25 cellular contexts compared by ENCODE assay signal in the genomic region with DNA sequence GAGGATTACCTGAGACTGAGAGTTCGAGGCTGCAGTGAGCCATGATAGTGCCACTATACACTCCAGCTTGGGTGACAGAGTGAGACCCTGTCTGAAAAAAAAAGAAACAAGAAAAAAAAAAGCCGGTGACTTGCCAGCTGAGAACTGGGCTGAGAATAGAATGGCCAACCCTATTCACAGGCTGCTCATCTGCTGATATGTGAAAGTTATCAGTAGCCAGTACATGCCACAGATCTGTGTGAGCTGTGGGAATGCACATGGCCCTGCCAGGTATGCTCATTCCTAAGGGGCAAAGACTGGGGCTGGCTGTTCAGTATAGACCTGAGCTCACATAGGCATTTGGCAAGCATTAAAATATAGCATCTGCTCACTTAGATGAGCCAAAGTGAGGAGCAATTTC. TPM values are rescaled to one million over a fixed set of nuclear protein-coding genes. Genes with fewer than 3 reads are reported as not detected.
"Had no signal": no experiment of that assay in that cellular context is flagged by ENCODE, and none has a peak within 500 bp of the region (broad histone marks: within the 10 kb centered on the region; RNA-seq: fewer than 3 reads in every experiment).

No MANE protein-coding gene starts in this region.

- H3K4me2 ChIP-seq: neural progenitor cell had no signal

- H3K36me3 ChIP-seq: neural progenitor cell, right lobe of liver, suprapubic skin, transverse colon, upper lobe of right lung, uterus had no signal

- H3K4me1 ChIP-seq: neural progenitor cell, parathyroid adenoma, right lobe of liver, upper lobe of right lung, uterus had no signal

- H3K9me3 ChIP-seq: esophagus squamous epithelium, mucosa of descending colon, right lobe of liver, suprapubic skin, transverse colon, upper lobe of right lung, uterus had no signal

- H3K36me3 Mint-ChIP-seq: naive B cell; natural killer cell treated with Interleukin-12 subunit alpha and Interleukin-12 subunit beta and Interleukin-15 and Interleukin-18, amount 100 ng/mL, for 72 hours had no signal

- DNase-seq: dorsolateral prefrontal cortex; effector CD4-positive, alpha-beta T cell; esophagus squamous epithelium; mesenchymal stem cell; mucosa of descending colon; naive B cell; right lobe of liver; small intestine; stimulated activated CD4-positive, alpha-beta T cell treated with anti-CD3 and anti-CD28 coated beads, Interleukin-12 subunit alpha, Interleukin-12 subunit beta, amount 100 ng/mL, for 4 hours; stimulated activated CD4-positive, alpha-beta T cell treated with anti-CD3 and anti-CD28 coated beads, Interleukin-1b, Interleukin-23, amount 100 ng/mL, for 48 hours; stimulated activated CD4-positive, alpha-beta T cell treated with anti-CD3 and anti-CD28 coated beads, Interleukin-4, amount 100 ng/mL, for 1 hour; stimulated activated CD8-positive, alpha-beta memory T cell treated with anti-CD3 and anti-CD28 coated beads, Interleukin-4, amount 100 ng/mL, for 48 hours; stimulated activated naive CD4-positive, alpha-beta T cell; stimulated activated naive CD8-positive, alpha-beta T cell treated with anti-CD3 and anti-CD28 coated beads, Interleukin-15, amount 100 ng/mL, for 72 hours; transverse colon; upper lobe of right lung; uterus had no signal

- H3K9ac ChIP-seq: neural progenitor cell, parathyroid adenoma had no signal

- H3K27ac ChIP-seq: dorsolateral prefrontal cortex, neural progenitor cell, parathyroid adenoma, right lobe of liver, suprapubic skin, transverse colon, upper lobe of right lung, uterus had no signal

- H3K79me2 ChIP-seq: parathyroid adenoma had no signal

- H3K4me3 Mint-ChIP-seq: mesothelial cell of epicardium; natural killer cell treated with Interleukin-12 subunit alpha and Interleukin-12 subunit beta and Interleukin-15 and Interleukin-18, amount 100 ng/mL, for 72 hours; neural progenitor cell; stimulated activated naive CD8-positive, alpha-beta T cell treated with anti-CD3 and anti-CD28 coated beads, Interleukin-15, amount 100 ng/mL, for 72 hours had no signal

- H3K9me3 Mint-ChIP-seq: mesothelial cell of epicardium; naive B cell; natural killer cell treated with Interleukin-12 subunit alpha and Interleukin-12 subunit beta and Interleukin-15 and Interleukin-18, amount 100 ng/mL, for 72 hours; stimulated activated naive CD8-positive, alpha-beta T cell treated with anti-CD3 and anti-CD28 coated beads, Interleukin-15, amount 100 ng/mL, for 72 hours had no signal

- H3K4me3 ChIP-seq: dorsolateral prefrontal cortex, esophagus squamous epithelium, lung, mucosa of descending colon, neural progenitor cell, right lobe of liver, suprapubic skin, transverse colon, upper lobe of right lung, uterus had no signal

- H3K27me3 Mint-ChIP-seq: naive B cell; natural killer cell treated with Interleukin-12 subunit alpha and Interleukin-12 subunit beta and Interleukin-15 and Interleukin-18, amount 100 ng/mL, for 72 hours; progenitor cell of endocrine pancreas; stimulated activated naive CD8-positive, alpha-beta T cell treated with anti-CD3 and anti-CD28 coated beads, Interleukin-15, amount 100 ng/mL, for 72 hours had no signal

- ATAC-seq: mucosa of descending colon; natural killer cell treated with Interleukin-12 subunit alpha and Interleukin-12 subunit beta and Interleukin-15 and Interleukin-18, amount 100 ng/mL, for 72 hours; right lobe of liver; stimulated activated naive CD8-positive, alpha-beta T cell treated with anti-CD3 and anti-CD28 coated beads, Interleukin-15, amount 100 ng/mL, for 72 hours; upper lobe of right lung had no signal

- H3K27me3 ChIP-seq: dorsolateral prefrontal cortex, esophagus squamous epithelium, neural progenitor cell, right lobe of liver, suprapubic skin, transverse colon, upper lobe of right lung, uterus had no signal

- H2AFZ ChIP-seq: neural progenitor cell, parathyroid adenoma had no signal

- H3K27ac Mint-ChIP-seq: mesothelial cell of epicardium; naive B cell; natural killer cell treated with Interleukin-12 subunit alpha and Interleukin-12 subunit beta and Interleukin-15 and Interleukin-18, amount 100 ng/mL, for 72 hours; neural progenitor cell; progenitor cell of endocrine pancreas had no signal

- H3K4me1 Mint-ChIP-seq: mesothelial cell of epicardium; naive B cell; neural progenitor cell; stimulated activated naive CD8-positive, alpha-beta T cell treated with anti-CD3 and anti-CD28 coated beads, Interleukin-15, amount 100 ng/mL, for 72 hours had no signal

RNA-seq across cellular contexts. Expression of a gene that starts 30.9 kb away (rescaled TPM):
- total RNA-seq: epithelial cell of proximal tubule had no signal
